In the genomic region with DNA sequence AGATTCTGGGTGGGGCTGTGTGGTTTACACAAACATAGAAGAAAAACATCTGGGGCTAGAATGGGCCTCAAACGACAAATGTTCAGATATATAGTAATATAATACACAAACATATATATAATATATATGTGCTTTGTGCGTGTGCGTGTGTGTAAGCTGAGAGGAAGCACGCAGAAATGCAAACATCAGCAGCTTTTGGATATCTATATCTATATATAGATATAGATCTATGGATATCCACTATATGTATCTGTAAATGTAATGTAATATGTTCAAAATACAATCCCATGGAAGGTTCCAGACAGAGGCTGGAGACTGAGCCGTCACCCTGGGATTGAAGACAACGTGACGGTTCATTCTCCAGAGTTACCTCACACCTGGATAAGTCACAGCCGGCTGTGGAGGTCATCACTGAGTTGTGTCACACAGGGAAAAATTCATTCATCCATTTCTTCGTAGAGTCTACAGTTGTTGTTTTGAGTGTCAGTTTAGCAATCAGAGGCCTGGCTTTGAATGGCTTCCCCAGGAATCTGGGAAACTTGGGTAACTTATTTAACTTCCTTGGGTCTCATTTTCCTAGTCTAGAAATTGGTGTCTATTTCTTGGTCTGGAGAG, we compare ENCODE assay signal across 11 cellular contexts.
DNase-seq lines count a peak whose midpoint lies in the region; ATAC-seq, FAIRE-seq and TF ChIP-seq lines count a peak whose summit lies in the region.
"Had no signal": no experiment of that assay in that cellular context is flagged by ENCODE, and none has a peak within 500 bp of the region (broad histone marks: within the 10 kb centered on the region; RNA-seq: fewer than 3 reads in every experiment).

No MANE protein-coding gene starts in this region.

- H3K27me3 ChIP-seq in HUES48 (ENCODE audit: control insufficient read depth, insufficient read depth, low read length), result no peaks in the 10 kb centered on the region
- no peaks in the 10 kb centered on the region for H3K27me3 ChIP-seq in brain microvascular endothelial cell (replicated peaks)
- H3K27me3 ChIP-seq in liver (ENCODE audit: control insufficient read depth in 4 of 4, insufficient read depth in 4 of 4, low read length in 3 of 4), result no peaks in the 10 kb centered on the region
- H3K27me3 ChIP-seq in small intestine (ENCODE audit: control insufficient read depth in 2 of 2, insufficient read depth in 2 of 2, low read length in 2 of 2), result no peaks in the 10 kb centered on the region

- H3K9ac ChIP-seq in HUES48 (ENCODE audit: low read depth, low read length), result no peak overlapping the region
- peak overlapping the region in 1 of 2 donors; percentile 40 for H3K9ac ChIP-seq in liver (ENCODE audit: low read depth in 1 of 2, low read length in 2 of 2)

- FAIRE-seq in small intestine (lab: Jason Lieb, UNC), result no peak

- no peaks in the 10 kb centered on the region for H3K9me3 ChIP-seq in HUES48 (ENCODE audit: control insufficient read depth, insufficient read depth, low read length)
- H3K9me3 ChIP-seq in liver (ENCODE audit: control insufficient read depth in 4 of 4, low read length in 3 of 4), result no peaks in the 10 kb centered on the region
- H3K9me3 ChIP-seq in small intestine (ENCODE audit: control insufficient read depth, low read depth), result no peaks in the 10 kb centered on the region

- DNase-seq in brain microvascular endothelial cell (no peak), small intestine (no peak), OCI-M2 (lab: John Stamatoyannopoulos, UW; ENCODE audit: unreplicated experiment) (no peak), NCI-H1436 treated with DMSO at 0.1 percent for 48 hours (lab: John Stamatoyannopoulos, UW) (no peak), ureter (ENCODE audit: low spot score) (no peak)
- DNase-seq: activated naive CD8-positive, alpha-beta T cell treated with anti-CD3 and anti-CD28 coated beads for 36 hours; NCI-H345; RPMI8226 had no signal

- peak overlapping the region; percentile 75 for H3K27ac ChIP-seq in HUES48 (ENCODE audit: low read depth, low read length)
- peak overlapping the region; percentile 64 for H3K27ac ChIP-seq in brain microvascular endothelial cell
- H3K27ac ChIP-seq in liver (ENCODE audit: low read depth in 1 of 2, low read length in 2 of 2), result peak overlapping the region; percentile 77 to 80
- peak overlapping the region; percentile 67 to 85 for H3K27ac ChIP-seq in small intestine (ENCODE audit: low read depth in 1 of 2, low read length in 1 of 2)

- in situ Hi-C loops in brain microvascular endothelial cell (cut with HindIII; ENCODE audit: low pct_ligation_motif_present, low sequenced_read_pairs), result no loop called here

- no peak overlapping the region for H3K4me3 ChIP-seq in HUES48 (ENCODE audit: low read depth, low read length)
- H3K4me3 ChIP-seq in brain microvascular endothelial cell (ENCODE audit: low read depth, low read length), result no peak overlapping the region
- H3K4me3 ChIP-seq in liver (ENCODE audit: low read depth in 1 of 3, low read length in 3 of 3), result no peak overlapping the region
- no peak overlapping the region for H3K4me3 ChIP-seq in small intestine (ENCODE audit: low read depth in 1 of 2, low read length in 2 of 2)

- TF ChIP-seq CTCF in brain microvascular endothelial cell (IDR thresholded peaks at IDR 0.05; ENCODE audit: low read depth, low read length, missing control alignments), result no peak
- TF ChIP-seq CTCF in liver (IDR thresholded peaks at IDR 0.05; ENCODE audit: low read depth, low read length, missing input control), result no peak

- no peaks in the 10 kb centered on the region for H3K36me3 ChIP-seq in HUES48 (ENCODE audit: control insufficient read depth, insufficient read depth, low read length)
- no peaks in the 10 kb centered on the region for H3K36me3 ChIP-seq in brain microvascular endothelial cell (replicated peaks)
- H3K36me3 ChIP-seq in liver (ENCODE audit: control insufficient read depth in 4 of 4, insufficient read depth in 3 of 4, low read depth in 1 of 4, low read length in 3 of 4), result no peaks in the 10 kb centered on the region
- H3K36me3 ChIP-seq in small intestine (ENCODE audit: control insufficient read depth in 2 of 2, insufficient read depth in 2 of 2, low read length in 2 of 2), result no peaks in the 10 kb centered on the region

- ATAC-seq in HG02981 (IDR thresholded peaks at IDR 0.05; ENCODE audit: unreplicated experiment), result no peak

- no peak for TF ChIP-seq RAD21 in liver (IDR thresholded peaks at IDR 0.05)

- WGBS in liver, result 93% methylated on average over 9 of the region's 9 CpGs
- 77 to 85% (median 80%) methylated on average over 9 of the region's 9 CpGs for WGBS in small intestine, 3 donors

- H3K4me1 ChIP-seq in HUES48 (ENCODE audit: control insufficient read depth, insufficient read depth, low read length) (peaks cover 4% of the 10 kb centered on the region; the same call in 1 of the 2 replicates), liver (ENCODE audit: control insufficient read depth in 4 of 4, insufficient read depth in 4 of 4, low read length in 3 of 4) (peaks cover 23 to 63% (median 40%) of the 10 kb centered on the region in 4 donors), small intestine (ENCODE audit: control insufficient read depth in 2 of 2, insufficient read depth in 1 of 2, low read depth in 1 of 2, low read length in 1 of 2) (peaks cover 2 to 4% of the 10 kb centered on the region in 2 donors)

TF ChIP-seq in liver, 16 proteins besides CTCF, POLR2A, EP300 and RAD21:
- TF ChIP-seq REST (IDR thresholded peaks at IDR 0.05) (no peak), NR2F2 (IDR thresholded peaks at IDR 0.05) (no peak), JUND (IDR thresholded peaks at IDR 0.05) (no peak), SP1 (IDR thresholded peaks at IDR 0.05) (no peak), YY1 (IDR thresholded peaks at IDR 0.05) (no peak), TAF1 (conservative IDR thresholded peaks at IDR 0.05) (no peak), GABPA (IDR thresholded peaks at IDR 0.05 in 1 of 2, conservative IDR thresholded peaks at IDR 0.05 in 1 of 2) (no peak), HNF4A (conservative IDR thresholded peaks at IDR 0.05) (no peak)
- TF ChIP-seq, protein P1, sequence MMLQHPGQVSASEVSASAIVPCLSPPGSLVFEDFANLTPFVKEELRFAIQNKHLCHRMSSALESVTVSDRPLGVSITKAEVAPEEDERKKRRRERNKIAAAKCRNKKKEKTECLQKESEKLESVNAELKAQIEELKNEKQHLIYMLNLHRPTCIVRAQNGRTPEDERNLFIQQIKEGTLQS (IDR thresholded peaks at IDR 0.05), result no peak
- TF ChIP-seq, protein P2, sequence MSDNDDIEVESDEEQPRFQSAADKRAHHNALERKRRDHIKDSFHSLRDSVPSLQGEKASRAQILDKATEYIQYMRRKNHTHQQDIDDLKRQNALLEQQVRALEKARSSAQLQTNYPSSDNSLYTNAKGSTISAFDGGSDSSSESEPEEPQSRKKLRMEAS (IDR thresholded peaks at IDR 0.05), result no peak
